ENCODE assay signal across 1 cellular context in the genomic region with DNA sequence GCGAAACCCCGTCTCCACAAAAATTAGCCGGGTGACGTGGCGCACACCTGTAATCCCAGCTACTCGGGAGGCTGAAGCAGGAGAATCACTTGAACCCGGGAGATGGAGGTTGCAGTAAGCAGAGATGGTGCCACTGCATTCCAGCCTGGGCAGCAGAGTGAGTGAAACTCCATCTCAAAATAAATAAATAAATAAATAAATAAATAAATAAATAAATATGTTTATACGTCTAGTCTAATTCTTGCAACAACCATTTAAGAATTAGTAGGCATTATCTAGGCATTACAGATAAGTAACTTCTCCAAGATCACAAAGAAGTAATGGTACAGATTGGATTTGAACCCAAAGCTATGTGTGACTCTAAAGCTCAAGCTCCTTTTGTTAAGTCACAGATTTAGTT.
TF ChIP-seq lines count a peak whose summit lies in the region.

No MANE protein-coding gene starts in this region.

TF ChIP-seq in HEK293, 187 proteins besides CTCF, POLR2A, EP300 and RAD21 (continued from another document):
- TF ChIP-seq, protein P1, sequence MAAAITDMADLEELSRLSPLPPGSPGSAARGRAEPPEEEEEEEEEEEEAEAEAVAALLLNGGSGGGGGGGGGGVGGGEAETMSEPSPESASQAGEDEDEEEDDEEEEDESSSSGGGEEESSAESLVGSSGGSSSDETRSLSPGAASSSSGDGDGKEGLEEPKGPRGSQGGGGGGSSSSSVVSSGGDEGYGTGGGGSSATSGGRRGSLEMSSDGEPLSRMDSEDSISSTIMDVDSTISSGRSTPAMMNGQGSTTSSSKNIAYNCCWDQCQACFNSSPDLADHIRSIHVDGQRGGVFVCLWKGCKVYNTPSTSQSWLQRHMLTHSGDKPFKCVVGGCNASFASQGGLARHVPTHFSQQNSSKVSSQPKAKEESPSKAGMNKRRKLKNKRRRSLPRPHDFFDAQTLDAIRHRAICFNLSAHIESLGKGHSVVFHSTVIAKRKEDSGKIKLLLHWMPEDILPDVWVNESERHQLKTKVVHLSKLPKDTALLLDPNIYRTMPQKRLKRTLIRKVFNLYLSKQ (tag by site-specific recombination; IDR thresholded peaks at IDR 0.05; ENCODE audit: borderline replicate concordance): peak; percentile 44; the same call in 1 of the 2 replicates
- 0 out of 2 replicates have a peak, but pooled peaks have one; percentile 57 for TF ChIP-seq ZFP37 (tag by site-specific recombination; IDR thresholded peaks at IDR 0.05)
- peak; percentile 65; the same call in 1 of the 2 replicates for TF ChIP-seq ZXDB (tag by site-specific recombination; IDR thresholded peaks at IDR 0.05)
- TF ChIP-seq, protein P2, sequence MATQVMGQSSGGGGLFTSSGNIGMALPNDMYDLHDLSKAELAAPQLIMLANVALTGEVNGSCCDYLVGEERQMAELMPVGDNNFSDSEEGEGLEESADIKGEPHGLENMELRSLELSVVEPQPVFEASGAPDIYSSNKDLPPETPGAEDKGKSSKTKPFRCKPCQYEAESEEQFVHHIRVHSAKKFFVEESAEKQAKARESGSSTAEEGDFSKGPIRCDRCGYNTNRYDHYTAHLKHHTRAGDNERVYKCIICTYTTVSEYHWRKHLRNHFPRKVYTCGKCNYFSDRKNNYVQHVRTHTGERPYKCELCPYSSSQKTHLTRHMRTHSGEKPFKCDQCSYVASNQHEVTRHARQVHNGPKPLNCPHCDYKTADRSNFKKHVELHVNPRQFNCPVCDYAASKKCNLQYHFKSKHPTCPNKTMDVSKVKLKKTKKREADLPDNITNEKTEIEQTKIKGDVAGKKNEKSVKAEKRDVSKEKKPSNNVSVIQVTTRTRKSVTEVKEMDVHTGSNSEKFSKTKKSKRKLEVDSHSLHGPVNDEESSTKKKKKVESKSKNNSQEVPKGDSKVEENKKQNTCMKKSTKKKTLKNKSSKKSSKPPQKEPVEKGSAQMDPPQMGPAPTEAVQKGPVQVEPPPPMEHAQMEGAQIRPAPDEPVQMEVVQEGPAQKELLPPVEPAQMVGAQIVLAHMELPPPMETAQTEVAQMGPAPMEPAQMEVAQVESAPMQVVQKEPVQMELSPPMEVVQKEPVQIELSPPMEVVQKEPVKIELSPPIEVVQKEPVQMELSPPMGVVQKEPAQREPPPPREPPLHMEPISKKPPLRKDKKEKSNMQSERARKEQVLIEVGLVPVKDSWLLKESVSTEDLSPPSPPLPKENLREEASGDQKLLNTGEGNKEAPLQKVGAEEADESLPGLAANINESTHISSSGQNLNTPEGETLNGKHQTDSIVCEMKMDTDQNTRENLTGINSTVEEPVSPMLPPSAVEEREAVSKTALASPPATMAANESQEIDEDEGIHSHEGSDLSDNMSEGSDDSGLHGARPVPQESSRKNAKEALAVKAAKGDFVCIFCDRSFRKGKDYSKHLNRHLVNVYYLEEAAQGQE (tag by site-specific recombination; IDR thresholded peaks at IDR 0.05): peak; percentile 74
- peak; percentile 12; the same call in 1 of the 2 replicates for TF ChIP-seq GLI2 (tag by site-specific recombination; IDR thresholded peaks at IDR 0.05; ENCODE audit: borderline replicate concordance, low read depth)
- TF ChIP-seq ZNF292 (tag by site-specific recombination; IDR thresholded peaks at IDR 0.05; ENCODE audit: borderline replicate concordance, low read depth): 0 out of 2 replicates have a peak, but pooled peaks have one; percentile 24
- TF ChIP-seq ZNF433 (tag by site-specific recombination; IDR thresholded peaks at IDR 0.05; ENCODE audit: low read depth): peak; percentile 84
- TF ChIP-seq ZNF501 (tag by site-specific recombination; IDR thresholded peaks at IDR 0.05): 0 out of 2 replicates have a peak, but pooled peaks have one; percentile 37
- peak; percentile 36 for TF ChIP-seq ZNF654 (tag by site-specific recombination; IDR thresholded peaks at IDR 0.05; ENCODE audit: low read depth)
- TF ChIP-seq ZBTB21 (tag by site-specific recombination; IDR thresholded peaks at IDR 0.05): peak; percentile 46; the same call in 1 of the 2 replicates
- TF ChIP-seq ZNF202 (tag by site-specific recombination; IDR thresholded peaks at IDR 0.05; ENCODE audit: borderline replicate concordance): 0 out of 2 replicates have a peak, but pooled peaks have one; percentile 52
- peak; percentile 47; the same call in 1 of the 2 replicates for TF ChIP-seq ZNF221 (tag by site-specific recombination; IDR thresholded peaks at IDR 0.05; ENCODE audit: borderline replicate concordance)
- 0 out of 2 replicates have a peak, but pooled peaks have one; percentile 57 for TF ChIP-seq ZNF354C (tag by site-specific recombination; IDR thresholded peaks at IDR 0.05; ENCODE audit: borderline replicate concordance, low read depth)
